In the genomic region with DNA sequence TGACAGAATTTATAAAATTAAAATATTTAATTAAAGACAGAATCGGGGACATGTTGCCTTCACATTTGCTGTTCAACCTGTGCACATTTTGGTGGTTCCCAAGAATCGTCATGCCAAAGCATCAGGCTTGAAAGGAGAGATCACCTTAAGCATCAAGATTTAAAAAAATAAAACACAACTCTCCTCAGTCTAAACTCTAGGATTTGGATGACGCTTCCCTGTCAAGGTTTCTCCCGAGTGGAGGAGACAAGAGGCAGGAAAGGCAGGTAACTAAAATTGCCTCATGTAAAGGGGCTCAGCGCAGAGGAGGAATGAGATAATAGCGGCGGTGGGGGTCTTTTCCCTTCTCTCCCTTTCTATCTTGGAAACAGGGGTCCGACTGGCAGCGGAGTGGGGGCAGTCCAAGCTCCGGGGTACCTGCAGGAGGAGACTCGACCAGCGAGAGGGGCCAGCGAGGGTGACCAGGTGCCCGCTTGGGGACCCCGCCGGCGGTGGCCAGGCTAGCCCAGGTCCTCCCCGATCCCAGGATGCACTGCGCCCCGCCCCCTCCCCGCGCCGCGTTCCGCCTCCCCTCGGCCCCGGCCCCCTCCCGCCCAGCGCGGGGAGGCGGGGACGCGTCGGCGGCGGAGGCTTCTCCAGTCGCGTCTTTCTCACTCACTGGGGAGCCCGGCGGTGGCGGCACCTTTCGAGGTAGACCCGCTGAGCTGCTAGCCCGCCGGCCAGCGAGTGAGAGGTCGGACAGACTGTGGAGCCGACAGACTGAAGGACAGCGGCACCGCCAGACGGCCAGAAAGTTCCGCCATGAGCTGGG, we compare ENCODE assay signal across 1 cellular context.
TF ChIP-seq lines count a peak whose summit lies in the region.

A gene (plus strand): TSS at position 638 of the 811 bp plus-strand sequence. CDS start 164 bp downstream, at position 802.

TF ChIP-seq in HepG2, 621 proteins besides CTCF, POLR2A, EP300 and RAD21 (continued from another document and continues in another):
- TF ChIP-seq, protein P1, sequence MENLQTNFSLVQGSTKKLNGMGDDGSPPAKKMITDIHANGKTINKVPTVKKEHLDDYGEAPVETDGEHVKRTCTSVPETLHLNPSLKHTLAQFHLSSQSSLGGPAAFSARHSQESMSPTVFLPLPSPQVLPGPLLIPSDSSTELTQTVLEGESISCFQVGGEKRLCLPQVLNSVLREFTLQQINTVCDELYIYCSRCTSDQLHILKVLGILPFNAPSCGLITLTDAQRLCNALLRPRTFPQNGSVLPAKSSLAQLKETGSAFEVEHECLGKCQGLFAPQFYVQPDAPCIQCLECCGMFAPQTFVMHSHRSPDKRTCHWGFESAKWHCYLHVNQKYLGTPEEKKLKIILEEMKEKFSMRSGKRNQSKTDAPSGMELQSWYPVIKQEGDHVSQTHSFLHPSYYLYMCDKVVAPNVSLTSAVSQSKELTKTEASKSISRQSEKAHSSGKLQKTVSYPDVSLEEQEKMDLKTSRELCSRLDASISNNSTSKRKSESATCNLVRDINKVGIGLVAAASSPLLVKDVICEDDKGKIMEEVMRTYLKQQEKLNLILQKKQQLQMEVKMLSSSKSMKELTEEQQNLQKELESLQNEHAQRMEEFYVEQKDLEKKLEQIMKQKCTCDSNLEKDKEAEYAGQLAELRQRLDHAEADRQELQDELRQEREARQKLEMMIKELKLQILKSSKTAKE (CRISPR knock-in tag; IDR thresholded peaks at IDR 0.05; ENCODE audit: borderline replicate concordance) = no peak
- TF ChIP-seq, protein P2, sequence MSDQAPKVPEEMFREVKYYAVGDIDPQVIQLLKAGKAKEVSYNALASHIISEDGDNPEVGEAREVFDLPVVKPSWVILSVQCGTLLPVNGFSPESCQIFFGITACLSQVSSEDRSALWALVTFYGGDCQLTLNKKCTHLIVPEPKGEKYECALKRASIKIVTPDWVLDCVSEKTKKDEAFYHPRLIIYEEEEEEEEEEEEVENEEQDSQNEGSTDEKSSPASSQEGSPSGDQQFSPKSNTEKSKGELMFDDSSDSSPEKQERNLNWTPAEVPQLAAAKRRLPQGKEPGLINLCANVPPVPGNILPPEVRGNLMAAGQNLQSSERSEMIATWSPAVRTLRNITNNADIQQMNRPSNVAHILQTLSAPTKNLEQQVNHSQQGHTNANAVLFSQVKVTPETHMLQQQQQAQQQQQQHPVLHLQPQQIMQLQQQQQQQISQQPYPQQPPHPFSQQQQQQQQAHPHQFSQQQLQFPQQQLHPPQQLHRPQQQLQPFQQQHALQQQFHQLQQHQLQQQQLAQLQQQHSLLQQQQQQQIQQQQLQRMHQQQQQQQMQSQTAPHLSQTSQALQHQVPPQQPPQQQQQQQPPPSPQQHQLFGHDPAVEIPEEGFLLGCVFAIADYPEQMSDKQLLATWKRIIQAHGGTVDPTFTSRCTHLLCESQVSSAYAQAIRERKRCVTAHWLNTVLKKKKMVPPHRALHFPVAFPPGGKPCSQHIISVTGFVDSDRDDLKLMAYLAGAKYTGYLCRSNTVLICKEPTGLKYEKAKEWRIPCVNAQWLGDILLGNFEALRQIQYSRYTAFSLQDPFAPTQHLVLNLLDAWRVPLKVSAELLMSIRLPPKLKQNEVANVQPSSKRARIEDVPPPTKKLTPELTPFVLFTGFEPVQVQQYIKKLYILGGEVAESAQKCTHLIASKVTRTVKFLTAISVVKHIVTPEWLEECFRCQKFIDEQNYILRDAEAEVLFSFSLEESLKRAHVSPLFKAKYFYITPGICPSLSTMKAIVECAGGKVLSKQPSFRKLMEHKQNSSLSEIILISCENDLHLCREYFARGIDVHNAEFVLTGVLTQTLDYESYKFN (CRISPR knock-in tag; conservative IDR thresholded peaks at IDR 0.05) = peak; percentile 15; the same call in 1 of the 2 replicates
- TF ChIP-seq ZNF883 (CRISPR knock-in tag; IDR thresholded peaks at IDR 0.05; ENCODE audit: not compliant biosample characterization) (peak; percentile 22), KMT2A (CRISPR knock-in tag; IDR thresholded peaks at IDR 0.05) (peak; percentile 87), ZNF326 (CRISPR knock-in tag; IDR thresholded peaks at IDR 0.05; ENCODE audit: borderline replicate concordance) (no peak), ESRRA (CRISPR knock-in tag; IDR thresholded peaks at IDR 0.05; ENCODE audit: low read depth) (no peak), MZF1 (CRISPR knock-in tag; IDR thresholded peaks at IDR 0.05; ENCODE audit: borderline replicate concordance) (no peak), ZNF44 (CRISPR knock-in tag; IDR thresholded peaks at IDR 0.05) (no peak), U2AF2 (IDR thresholded peaks at IDR 0.05; ENCODE audit: low read depth, low read length) (no peak), BCL6 (CRISPR knock-in tag; IDR thresholded peaks at IDR 0.05) (peak; percentile 40), SOX5 (CRISPR knock-in tag; IDR thresholded peaks at IDR 0.05; ENCODE audit: borderline replicate concordance) (no peak), RBFOX2 (IDR thresholded peaks at IDR 0.05; ENCODE audit: low read depth, low read length) (peak; percentile 84), ZMAT3 (CRISPR knock-in tag; conservative IDR thresholded peaks at IDR 0.05) (0 out of 2 replicates have a peak, but pooled peaks have one; percentile 37), ZNF317 (CRISPR knock-in tag; IDR thresholded peaks at IDR 0.05) (peak; percentile 30; the same call in 1 of the 2 replicates), TCF7 (IDR thresholded peaks at IDR 0.05; ENCODE audit: low read depth) (no peak)
- TF ChIP-seq, protein P3, sequence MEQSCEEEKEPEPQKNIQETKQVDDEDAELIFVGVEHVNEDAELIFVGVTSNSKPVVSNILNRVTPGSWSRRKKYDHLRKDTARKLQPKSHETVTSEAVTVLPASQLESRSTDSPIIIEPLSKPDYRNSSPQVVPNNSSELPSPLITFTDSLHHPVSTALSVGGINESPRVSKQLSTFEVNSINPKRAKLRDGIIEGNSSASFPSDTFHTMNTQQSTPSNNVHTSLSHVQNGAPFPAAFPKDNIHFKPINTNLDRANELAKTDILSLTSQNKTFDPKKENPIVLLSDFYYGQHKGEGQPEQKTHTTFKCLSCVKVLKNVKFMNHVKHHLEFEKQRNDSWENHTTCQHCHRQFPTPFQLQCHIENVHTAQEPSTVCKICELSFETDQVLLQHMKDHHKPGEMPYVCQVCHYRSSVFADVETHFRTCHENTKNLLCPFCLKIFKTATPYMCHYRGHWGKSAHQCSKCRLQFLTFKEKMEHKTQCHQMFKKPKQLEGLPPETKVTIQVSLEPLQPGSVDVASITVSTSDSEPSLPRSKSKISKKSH (CRISPR knock-in tag; IDR thresholded peaks at IDR 0.05; ENCODE audit: borderline replicate concordance) = peak; percentile 52; the same call in 1 of the 2 replicates
- TF ChIP-seq, protein P4, sequence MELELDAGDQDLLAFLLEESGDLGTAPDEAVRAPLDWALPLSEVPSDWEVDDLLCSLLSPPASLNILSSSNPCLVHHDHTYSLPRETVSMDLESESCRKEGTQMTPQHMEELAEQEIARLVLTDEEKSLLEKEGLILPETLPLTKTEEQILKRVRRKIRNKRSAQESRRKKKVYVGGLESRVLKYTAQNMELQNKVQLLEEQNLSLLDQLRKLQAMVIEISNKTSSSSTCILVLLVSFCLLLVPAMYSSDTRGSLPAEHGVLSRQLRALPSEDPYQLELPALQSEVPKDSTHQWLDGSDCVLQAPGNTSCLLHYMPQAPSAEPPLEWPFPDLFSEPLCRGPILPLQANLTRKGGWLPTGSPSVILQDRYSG (CRISPR knock-in tag; IDR thresholded peaks at IDR 0.05) = no peak
- TF ChIP-seq, protein P5, sequence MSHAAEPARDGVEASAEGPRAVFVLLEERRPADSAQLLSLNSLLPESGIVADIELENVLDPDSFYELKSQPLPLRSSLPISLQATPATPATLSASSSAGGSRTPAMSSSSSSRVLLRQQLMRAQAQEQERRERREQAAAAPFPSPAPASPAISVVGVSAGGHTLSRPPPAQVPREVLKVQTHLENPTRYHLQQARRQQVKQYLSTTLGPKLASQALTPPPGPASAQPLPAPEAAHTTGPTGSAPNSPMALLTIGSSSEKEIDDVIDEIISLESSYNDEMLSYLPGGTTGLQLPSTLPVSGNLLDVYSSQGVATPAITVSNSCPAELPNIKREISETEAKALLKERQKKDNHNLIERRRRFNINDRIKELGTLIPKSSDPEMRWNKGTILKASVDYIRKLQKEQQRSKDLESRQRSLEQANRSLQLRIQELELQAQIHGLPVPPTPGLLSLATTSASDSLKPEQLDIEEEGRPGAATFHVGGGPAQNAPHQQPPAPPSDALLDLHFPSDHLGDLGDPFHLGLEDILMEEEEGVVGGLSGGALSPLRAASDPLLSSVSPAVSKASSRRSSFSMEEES (CRISPR knock-in tag; IDR thresholded peaks at IDR 0.05) = no peak
- TF ChIP-seq, protein P6, sequence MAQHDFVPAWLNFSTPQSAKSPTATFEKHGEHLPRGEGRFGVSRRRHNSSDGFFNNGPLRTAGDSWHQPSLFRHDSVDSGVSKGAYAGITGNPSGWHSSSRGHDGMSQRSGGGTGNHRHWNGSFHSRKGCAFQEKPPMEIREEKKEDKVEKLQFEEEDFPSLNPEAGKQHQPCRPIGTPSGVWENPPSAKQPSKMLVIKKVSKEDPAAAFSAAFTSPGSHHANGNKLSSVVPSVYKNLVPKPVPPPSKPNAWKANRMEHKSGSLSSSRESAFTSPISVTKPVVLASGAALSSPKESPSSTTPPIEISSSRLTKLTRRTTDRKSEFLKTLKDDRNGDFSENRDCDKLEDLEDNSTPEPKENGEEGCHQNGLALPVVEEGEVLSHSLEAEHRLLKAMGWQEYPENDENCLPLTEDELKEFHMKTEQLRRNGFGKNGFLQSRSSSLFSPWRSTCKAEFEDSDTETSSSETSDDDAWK (CRISPR knock-in tag; IDR thresholded peaks at IDR 0.05) = no peak
- TF ChIP-seq, protein P7, sequence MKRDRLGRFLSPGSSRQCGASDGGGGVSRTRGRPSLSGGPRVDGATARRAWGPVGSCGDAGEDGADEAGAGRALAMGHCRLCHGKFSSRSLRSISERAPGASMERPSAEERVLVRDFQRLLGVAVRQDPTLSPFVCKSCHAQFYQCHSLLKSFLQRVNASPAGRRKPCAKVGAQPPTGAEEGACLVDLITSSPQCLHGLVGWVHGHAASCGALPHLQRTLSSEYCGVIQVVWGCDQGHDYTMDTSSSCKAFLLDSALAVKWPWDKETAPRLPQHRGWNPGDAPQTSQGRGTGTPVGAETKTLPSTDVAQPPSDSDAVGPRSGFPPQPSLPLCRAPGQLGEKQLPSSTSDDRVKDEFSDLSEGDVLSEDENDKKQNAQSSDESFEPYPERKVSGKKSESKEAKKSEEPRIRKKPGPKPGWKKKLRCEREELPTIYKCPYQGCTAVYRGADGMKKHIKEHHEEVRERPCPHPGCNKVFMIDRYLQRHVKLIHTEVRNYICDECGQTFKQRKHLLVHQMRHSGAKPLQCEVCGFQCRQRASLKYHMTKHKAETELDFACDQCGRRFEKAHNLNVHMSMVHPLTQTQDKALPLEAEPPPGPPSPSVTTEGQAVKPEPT (CRISPR knock-in tag; IDR thresholded peaks at IDR 0.05; ENCODE audit: low read depth) = 0 out of 2 replicates have a peak, but pooled peaks have one; percentile 6
- TF ChIP-seq, protein P8, sequence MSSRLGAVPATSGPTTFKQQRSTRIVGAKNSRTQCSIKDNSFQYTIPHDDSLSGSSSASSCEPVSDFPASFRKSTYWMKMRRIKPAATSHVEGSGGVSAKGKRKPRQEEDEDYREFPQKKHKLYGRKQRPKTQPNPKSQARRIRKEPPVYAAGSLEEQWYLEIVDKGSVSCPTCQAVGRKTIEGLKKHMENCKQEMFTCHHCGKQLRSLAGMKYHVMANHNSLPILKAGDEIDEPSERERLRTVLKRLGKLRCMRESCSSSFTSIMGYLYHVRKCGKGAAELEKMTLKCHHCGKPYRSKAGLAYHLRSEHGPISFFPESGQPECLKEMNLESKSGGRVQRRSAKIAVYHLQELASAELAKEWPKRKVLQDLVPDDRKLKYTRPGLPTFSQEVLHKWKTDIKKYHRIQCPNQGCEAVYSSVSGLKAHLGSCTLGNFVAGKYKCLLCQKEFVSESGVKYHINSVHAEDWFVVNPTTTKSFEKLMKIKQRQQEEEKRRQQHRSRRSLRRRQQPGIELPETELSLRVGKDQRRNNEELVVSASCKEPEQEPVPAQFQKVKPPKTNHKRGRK (CRISPR knock-in tag; IDR thresholded peaks at IDR 0.05) = no peak
- TF ChIP-seq, protein P9, sequence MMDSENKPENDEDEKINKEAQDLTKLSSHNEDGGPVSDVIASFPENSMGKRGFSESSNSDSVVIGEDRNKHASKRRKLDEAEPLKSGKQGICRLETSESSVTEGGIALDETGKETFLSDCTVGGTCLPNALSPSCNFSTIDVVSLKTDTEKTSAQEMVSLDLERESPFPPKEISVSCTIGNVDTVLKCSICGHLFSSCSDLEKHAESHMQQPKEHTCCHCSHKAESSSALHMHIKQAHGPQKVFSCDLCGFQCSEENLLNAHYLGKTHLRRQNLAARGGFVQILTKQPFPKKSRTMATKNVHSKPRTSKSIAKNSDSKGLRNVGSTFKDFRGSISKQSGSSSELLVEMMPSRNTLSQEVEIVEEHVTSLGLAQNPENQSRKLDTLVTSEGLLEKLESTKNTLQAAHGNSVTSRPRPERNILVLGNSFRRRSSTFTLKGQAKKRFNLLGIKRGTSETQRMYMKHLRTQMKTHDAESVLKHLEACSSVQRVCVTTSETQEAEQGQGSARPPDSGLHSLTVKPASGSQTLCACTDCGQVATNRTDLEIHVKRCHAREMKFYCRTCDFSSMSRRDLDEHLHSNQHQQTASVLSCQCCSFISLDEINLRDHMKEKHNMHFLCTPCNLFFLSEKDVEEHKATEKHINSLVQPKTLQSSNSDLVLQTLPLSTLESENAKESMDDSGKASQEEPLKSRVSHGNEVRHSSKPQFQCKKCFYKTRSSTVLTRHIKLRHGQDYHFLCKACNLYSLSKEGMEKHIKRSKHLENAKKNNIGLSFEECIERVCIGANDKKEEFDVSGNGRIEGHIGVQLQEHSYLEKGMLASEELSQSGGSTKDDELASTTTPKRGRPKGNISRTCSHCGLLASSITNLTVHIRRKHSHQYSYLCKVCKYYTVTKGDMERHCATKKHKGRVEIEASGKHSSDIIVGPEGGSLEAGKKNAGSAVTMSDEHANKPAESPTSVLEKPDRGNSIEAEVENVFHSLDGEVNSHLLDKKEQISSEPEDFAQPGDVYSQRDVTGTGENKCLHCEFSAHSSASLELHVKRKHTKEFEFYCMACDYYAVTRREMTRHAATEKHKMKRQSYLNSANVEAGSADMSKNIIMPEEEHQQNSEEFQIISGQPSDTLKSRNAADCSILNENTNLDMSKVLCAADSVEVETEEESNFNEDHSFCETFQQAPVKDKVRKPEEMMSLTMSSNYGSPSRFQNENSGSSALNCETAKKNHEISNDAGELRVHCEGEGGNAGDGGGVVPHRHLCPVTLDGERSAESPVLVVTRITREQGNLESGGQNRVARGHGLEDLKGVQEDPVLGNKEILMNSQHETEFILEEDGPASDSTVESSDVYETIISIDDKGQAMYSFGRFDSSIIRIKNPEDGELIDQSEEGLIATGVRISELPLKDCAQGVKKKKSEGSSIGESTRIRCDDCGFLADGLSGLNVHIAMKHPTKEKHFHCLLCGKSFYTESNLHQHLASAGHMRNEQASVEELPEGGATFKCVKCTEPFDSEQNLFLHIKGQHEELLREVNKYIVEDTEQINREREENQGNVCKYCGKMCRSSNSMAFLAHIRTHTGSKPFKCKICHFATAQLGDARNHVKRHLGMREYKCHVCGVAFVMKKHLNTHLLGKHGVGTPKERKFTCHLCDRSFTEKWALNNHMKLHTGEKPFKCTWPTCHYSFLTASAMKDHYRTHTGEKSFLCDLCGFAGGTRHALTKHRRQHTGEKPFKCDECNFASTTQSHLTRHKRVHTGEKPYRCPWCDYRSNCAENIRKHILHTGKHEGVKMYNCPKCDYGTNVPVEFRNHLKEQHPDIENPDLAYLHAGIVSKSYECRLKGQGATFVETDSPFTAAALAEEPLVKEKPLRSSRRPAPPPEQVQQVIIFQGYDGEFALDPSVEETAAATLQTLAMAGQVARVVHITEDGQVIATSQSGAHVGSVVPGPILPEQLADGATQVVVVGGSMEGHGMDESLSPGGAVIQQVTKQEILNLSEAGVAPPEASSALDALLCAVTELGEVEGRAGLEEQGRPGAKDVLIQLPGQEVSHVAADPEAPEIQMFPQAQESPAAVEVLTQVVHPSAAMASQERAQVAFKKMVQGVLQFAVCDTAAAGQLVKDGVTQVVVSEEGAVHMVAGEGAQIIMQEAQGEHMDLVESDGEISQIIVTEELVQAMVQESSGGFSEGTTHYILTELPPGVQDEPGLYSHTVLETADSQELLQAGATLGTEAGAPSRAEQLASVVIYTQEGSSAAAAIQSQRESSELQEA (CRISPR knock-in tag; IDR thresholded peaks at IDR 0.05; ENCODE audit: not compliant biosample characterization) = peak; percentile 47
